ENCODE assay signal across 8 cellular contexts in the genomic region with DNA sequence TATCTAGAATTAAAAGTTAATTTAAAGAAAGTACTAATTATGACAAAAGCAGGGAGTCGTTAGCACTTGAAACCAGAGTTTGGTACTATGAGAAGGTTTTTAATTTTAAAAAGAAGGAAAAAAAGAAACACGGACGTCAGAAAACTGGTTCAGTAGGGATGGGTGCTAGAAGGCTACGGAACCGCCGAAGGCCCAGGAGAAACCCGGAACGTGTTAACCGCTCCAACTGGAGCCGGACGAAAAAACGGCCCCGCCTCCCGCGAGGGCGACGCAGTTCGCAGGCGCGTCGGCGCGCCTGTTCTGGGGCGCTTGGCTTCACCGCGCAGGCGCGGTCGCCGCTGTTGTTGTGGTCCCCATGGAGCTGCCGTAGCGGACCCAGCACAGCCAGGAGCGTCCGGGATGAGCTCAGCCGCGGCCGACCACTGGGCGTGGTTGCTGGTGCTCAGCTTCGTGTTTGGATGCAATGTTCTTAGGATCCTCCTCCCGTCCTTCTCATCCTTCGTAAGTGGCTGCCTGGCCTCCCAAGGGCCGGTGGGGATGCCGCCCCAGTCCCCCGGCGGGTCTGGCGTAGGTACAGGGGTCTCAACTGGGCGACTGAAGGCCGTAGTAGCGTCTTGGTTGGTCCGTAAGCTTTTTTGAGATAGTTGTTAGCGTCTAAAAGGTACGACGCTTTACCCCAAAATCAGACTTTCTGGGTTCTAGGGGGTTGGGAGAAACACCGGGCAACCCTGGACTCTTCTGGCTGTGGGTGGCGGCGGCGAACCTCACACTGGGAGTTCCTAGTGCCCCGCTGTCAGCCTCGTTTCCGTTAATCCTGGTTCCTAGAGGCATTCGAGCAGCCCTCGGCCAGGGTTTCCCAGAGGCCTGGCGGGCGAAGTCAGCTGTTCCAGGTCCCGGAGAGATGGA.
DNase-seq lines count a peak whose midpoint lies in the region; ATAC-seq and FAIRE-seq lines count a peak whose summit lies in the region.

No MANE protein-coding gene starts in this region.

- ATAC-seq in GM19023 (IDR thresholded peaks at IDR 0.05; ENCODE audit: unreplicated experiment): peak; percentile 99
- ATAC-seq in HG03196 (IDR thresholded peaks at IDR 0.05; ENCODE audit: unreplicated experiment): peak; percentile 95

- peak; percentile 43 for FAIRE-seq in islet of Langerhans (lab: Jason Lieb, UNC)

- DNase-seq in AG08396 (ENCODE audit: low spot score) (peak; percentile 97), NCI-H226 (peak; percentile 96)
- peak; percentile 63 to 76 (median 74) for DNase-seq in activated CD4-positive, CD25-positive, alpha-beta regulatory T cell (lab: John Stamatoyannopoulos, UW)
- DNase-seq in central memory CD4-positive, alpha-beta T cell: peak; percentile 87
- peak; percentile 77 to 88 for DNase-seq in stimulated activated CD4-positive, alpha-beta T cell treated with anti-CD3 and anti-CD28 coated beads, Interleukin-12 subunit alpha, Interleukin-12 subunit beta, amount 100 ng/mL, for 24 hours (ENCODE audit: low read depth in 2 of 2)

Comparison
In these comparisons a context has a peak if more than half of its experiments do, and no peak if none do; other contexts are left out.
1. Peak in every context shown above with its lines: DNase-seq and ATAC-seq.